In the genomic region with DNA sequence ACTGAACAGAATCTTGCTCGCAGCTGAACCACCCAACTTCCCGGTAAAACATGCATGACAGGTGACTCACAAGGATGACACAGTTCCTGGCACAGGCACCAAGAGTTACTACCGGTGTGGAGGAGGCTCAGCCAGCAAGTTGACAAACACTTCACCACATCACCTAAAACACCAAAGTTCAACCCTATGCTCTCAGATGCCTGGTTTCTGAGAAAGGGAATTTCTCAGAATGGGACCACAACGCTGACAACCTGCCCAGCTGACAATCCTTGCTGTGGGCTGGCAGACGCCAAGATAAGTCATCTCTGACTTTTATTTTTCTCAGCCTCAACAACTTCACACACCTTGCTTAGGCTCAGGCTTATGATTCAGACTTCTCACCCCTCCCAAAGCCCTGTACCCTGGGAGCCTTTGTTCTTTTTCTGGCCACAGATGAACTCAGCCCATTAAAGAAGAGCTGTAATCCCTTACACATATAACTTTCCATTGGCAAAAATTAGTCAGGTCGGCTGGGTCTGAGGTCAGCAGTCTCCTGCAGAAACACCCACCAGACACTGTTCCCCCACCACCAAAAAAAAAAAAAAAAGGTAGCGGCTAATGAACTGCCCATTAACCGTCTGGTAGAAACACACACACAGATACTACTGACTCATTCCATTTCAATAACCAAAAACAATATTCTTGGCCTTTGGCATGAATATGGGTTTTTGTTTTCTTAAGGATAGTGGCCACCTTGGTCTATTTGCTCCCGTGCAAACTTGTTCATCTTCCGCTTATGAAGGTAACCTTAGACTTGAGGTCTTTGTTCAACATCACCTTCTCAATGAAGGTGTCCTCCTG, we compare ENCODE assay signal across 8 cellular contexts. TPM values are rescaled to one million over a fixed set of nuclear protein-coding genes. Genes with fewer than 3 reads are reported as not detected.
DNase-seq lines count a peak whose midpoint lies in the region; ATAC-seq, FAIRE-seq and TF ChIP-seq lines count a peak whose summit lies in the region.

No MANE protein-coding gene starts in this region.

- H3K4me1 ChIP-seq in CD8-positive, alpha-beta T cell (ENCODE audit: insufficient read depth, low read length), result peaks cover 21% of the 10 kb centered on the region
- H3K4me1 ChIP-seq in keratinocyte (ENCODE audit: control insufficient read depth, extremely low read depth, insufficient read depth, low read length), result peaks cover 41% of the 10 kb centered on the region

- peak; percentile 87 for ATAC-seq in CD8-positive, alpha-beta T cell

- H3K79me2 ChIP-seq in keratinocyte (ENCODE audit: control insufficient read depth, insufficient read depth, low read length), result no peaks in the 10 kb centered on the region

- H3K27ac ChIP-seq in CD8-positive, alpha-beta T cell (ENCODE audit: low read depth, low read length), result no peak overlapping the region
- H3K27ac ChIP-seq in keratinocyte (ENCODE audit: control insufficient read depth, insufficient read depth, low read length), result peak overlapping the region; percentile 91

- intact Hi-C loops in CD8-positive, alpha-beta T cell (cut with DNase I, micrococcal nuclease), result loop anchor here in 1 of 2 experiments (5.0 kb wide), 4 partner anchors 42 to 223 kb away; no protein-coding TSS in a partner anchor

- peaks cover 6% of the 10 kb centered on the region for H3K9me3 Mint-ChIP-seq in CD8-positive, alpha-beta T cell

- H3K27ac Mint-ChIP-seq in CD8-positive, alpha-beta T cell, result peak overlapping the region; percentile 76

- no peaks in the 10 kb centered on the region for H3K36me3 Mint-ChIP-seq in CD8-positive, alpha-beta T cell

- no peaks in the 10 kb centered on the region for H3K9me1 ChIP-seq in keratinocyte (ENCODE audit: control insufficient read depth, extremely low read depth, insufficient read depth, low read length)

- CTCF ChIA-PET in CD8-positive, alpha-beta T cell (lab: Charles Lee), result no interaction called here

- POLR2A ChIA-PET in CD8-positive, alpha-beta T cell (lab: Charles Lee), result interaction anchor here (0.6 to 1.2 kb wide), 2 partner anchors 37 to 45 kb away, joined by 3 to 4 read pairs; no protein-coding TSS in a partner anchor

- peak overlapping the region; percentile 68 for H3K4me2 ChIP-seq in keratinocyte (ENCODE audit: control insufficient read depth, extremely low read depth, insufficient read depth, low read depth, low read length)

- peaks cover 30% of the 10 kb centered on the region for H3K4me1 Mint-ChIP-seq in CD8-positive, alpha-beta T cell (ENCODE audit: low read depth)

- no peaks in the 10 kb centered on the region for H4K20me1 ChIP-seq in keratinocyte (ENCODE audit: control insufficient read depth, extremely low read depth, insufficient read depth, low read length)

- no peak overlapping the region for H3K4me3 ChIP-seq in CD8-positive, alpha-beta T cell (ENCODE audit: low read depth, low read length)
- peak overlapping the region in 2 of 3 experiments; percentile 26 to 40 for H3K4me3 ChIP-seq in keratinocyte (ENCODE audit: control insufficient read depth in 2 of 3, extremely low read depth in 1 of 3, insufficient read depth in 2 of 3, low read depth in 1 of 3, low read length in 3 of 3)

- DNase-seq in CD8-positive, alpha-beta T cell, result peak; percentile 23 to 84 (median 68)
- DNase-seq in NCI-H2196 (lab: John Stamatoyannopoulos, UW; ENCODE audit: unreplicated experiment), result peak; percentile 67
- DNase-seq in activated T-cell treated with anti-CD3 and anti-CD28 coated beads, Interleukin-2, amount 50 U/mL, for 48 hours, result peak; percentile 73 to 81
- peak; percentile 90 for DNase-seq in keratinocyte (ENCODE audit: low read depth, low spot score)
- DNase-seq in stimulated activated CD8-positive, alpha-beta memory T cell treated with anti-CD3 and anti-CD28 coated beads, Interleukin-4, amount 100 ng/mL, for 48 hours, result peak; percentile 81
- no peak for DNase-seq in DMS79 (lab: John Stamatoyannopoulos, UW)
- no peak for DNase-seq in NCI-H1092 (lab: John Stamatoyannopoulos, UW)
- DNase-seq in NAMALWA (ENCODE audit: low spot score), result no peak

- H3K27me3 ChIP-seq in CD8-positive, alpha-beta T cell (ENCODE audit: insufficient read depth, low read length), result no peaks in the 10 kb centered on the region
- no peaks in the 10 kb centered on the region for H3K27me3 ChIP-seq in keratinocyte (ENCODE audit: control insufficient read depth, extremely low read depth, insufficient read depth, low read length)

- FAIRE-seq in keratinocyte (lab: Jason Lieb, UNC), result peak; percentile 100

- no peaks in the 10 kb centered on the region for H3K27me3 Mint-ChIP-seq in CD8-positive, alpha-beta T cell (ENCODE audit: low read depth)

- H3K36me3 ChIP-seq in CD8-positive, alpha-beta T cell (ENCODE audit: insufficient read depth, low read length), result no peaks in the 10 kb centered on the region
- no peaks in the 10 kb centered on the region for H3K36me3 ChIP-seq in keratinocyte (ENCODE audit: control insufficient read depth in 2 of 2, extremely low read depth in 1 of 2, insufficient read depth in 2 of 2, low read length in 2 of 2)

- H2AFZ ChIP-seq in keratinocyte (ENCODE audit: control insufficient read depth, low read length), result no peak overlapping the region

- H3K9me3 ChIP-seq in CD8-positive, alpha-beta T cell (ENCODE audit: low read length), result no peaks in the 10 kb centered on the region
- no peaks in the 10 kb centered on the region for H3K9me3 ChIP-seq in keratinocyte (ENCODE audit: control insufficient read depth, low read depth, low read length)

- no peak for TF ChIP-seq CTCF in CD8-positive, alpha-beta T cell (IDR thresholded peaks at IDR 0.05)
- no peak for TF ChIP-seq CTCF in keratinocyte (optimal IDR thresholded peaks at IDR 0.05 in 1 of 3, IDR thresholded peaks at IDR 0.05 in 1 of 3, conservative IDR thresholded peaks at IDR 0.05 in 1 of 3; ENCODE audit: extremely low read depth in 1 of 3, insufficient read depth in 2 of 3, low read length in 3 of 3)

- peak overlapping the region; percentile 67 for H3K9ac ChIP-seq in keratinocyte (ENCODE audit: control insufficient read depth, extremely low read depth, insufficient read depth, low read length)

- dilution Hi-C loops in keratinocyte (cut with MboI; ENCODE audit: extremely low pct_ligation_motif_present, low sequenced_read_pairs), result no loop called here

- peak overlapping the region; percentile 27 for H3K4me3 Mint-ChIP-seq in CD8-positive, alpha-beta T cell

RNA-seq across cellular contexts. Expression of a gene that starts 10.8 kb away (rescaled TPM):
- total RNA-seq in CD8-positive, alpha-beta T cell, result 1 to 10 TPM; 8.0 to 8.5 TPM
- polyA plus RNA-seq in keratinocyte, result 8.3 to 10.7 TPM (median 9.4 TPM) in 3 replicates
- 21.2 TPM for polyA plus RNA-seq in keratinocyte (2011; ENCODE audit: low read depth)
- 7.6 and 7.7 TPM in 2 replicates for polyA plus RNA-seq in keratinocyte (2011; cell fraction: cytosol; rRNA removed)
- 16.5 and 18.7 TPM in 2 replicates for polyA plus RNA-seq in keratinocyte (2011; cell fraction: nucleus; rRNA removed)
- 10.2 and 28.6 TPM in 2 replicates for polyA plus RNA-seq in keratinocyte (2012; ENCODE audit: low replicate concordance)
- polyA minus RNA-seq in keratinocyte, result 36.9 to 62.9 TPM (median 48.1 TPM) in 3 replicates
- polyA minus RNA-seq in keratinocyte (2011; cell fraction: cytosol; rRNA and poly(A)+ RNA removed), result 24.0 TPM
- 30.3 and 50.9 TPM in 2 replicates for polyA minus RNA-seq in keratinocyte (2011; cell fraction: nucleus; rRNA and poly(A)+ RNA removed)

Comparison
In these comparisons a context has a peak if more than half of its experiments do, and no peak if none do; other contexts are left out.
1. DNase-seq: peak in CD8-positive, alpha-beta T cell (7 of 7), NCI-H2196 (single experiment), activated T-cell treated with anti-CD3 and anti-CD28 coated beads, Interleukin-2, amount 50 U/mL, for 48 hours (2 of 2), keratinocyte (single experiment) and stimulated activated CD8-positive, alpha-beta memory T cell treated with anti-CD3 and anti-CD28 coated beads, Interleukin-4, amount 100 ng/mL, for 48 hours (single experiment); none in DMS79 (single experiment), NCI-H1092 (single experiment) and NAMALWA (single experiment).